8 cellular contexts compared by ENCODE assay signal in genomic region chr4:108018038-108018883, GRCh38. TPM values are rescaled to one million over a fixed set of nuclear protein-coding genes. Genes with fewer than 3 reads are reported as not detected.
DNase-seq lines count a peak whose midpoint lies in the region; ATAC-seq, FAIRE-seq and TF ChIP-seq lines count a peak whose summit lies in the region.

No MANE protein-coding gene starts in this region.

- peaks cover 10% of the 10 kb centered on the region for H3K4me1 Mint-ChIP-seq in activated CD4-positive, alpha-beta T cell treated with anti-CD3 and anti-CD28 coated beads for 36 hours
- no peaks in the 10 kb centered on the region for H3K4me1 Mint-ChIP-seq in chondrocyte (ENCODE audit: low read depth)

- H3K27ac ChIP-seq in left lung = no peak overlapping the region

- H3K36me3 ChIP-seq in left lung = peaks cover 0 to 46% of the 10 kb centered on the region in 2 donors

- ATAC-seq in GM18499 (IDR thresholded peaks at IDR 0.05; ENCODE audit: insufficient read depth, unreplicated experiment) (peak; percentile 78), HG03045 (IDR thresholded peaks at IDR 0.05; ENCODE audit: unreplicated experiment) (peak; percentile 81), left lung (peak; percentile 92)
- peak; percentile 89 for ATAC-seq in activated CD4-positive, alpha-beta T cell treated with anti-CD3 and anti-CD28 coated beads for 36 hours

- H3K4me3 ChIP-seq in left lung = no peak overlapping the region

- H3K9me3 Mint-ChIP-seq in activated CD4-positive, alpha-beta T cell treated with anti-CD3 and anti-CD28 coated beads for 36 hours (ENCODE audit: low read depth) = no peaks in the 10 kb centered on the region
- H3K9me3 Mint-ChIP-seq in chondrocyte (ENCODE audit: low read depth) = no peaks in the 10 kb centered on the region

- CTCF ChIA-PET in activated CD4-positive, alpha-beta T cell treated with anti-CD3 and anti-CD28 coated beads for 36 hours (lab: Charles Lee) = interaction anchor here (0.6 to 3.5 kb wide), 65 partner anchors 9 to 704 kb away, joined by 3 to 49 read pairs (median 4); partner anchors contain the start of gene OSTC

- POLR2A ChIA-PET in activated CD4-positive, alpha-beta T cell treated with anti-CD3 and anti-CD28 coated beads for 36 hours (lab: Charles Lee) = interaction anchor here (0.6 to 2.4 kb wide), 3 partner anchors 11 to 1398 kb away, joined by 3 to 6 read pairs (median 3); no protein-coding TSS in a partner anchor

- intact Hi-C loops in activated CD4-positive, alpha-beta T cell treated with anti-CD3 and anti-CD28 coated beads for 36 hours (cut with DNase I, micrococcal nuclease) = loop anchor here (1.0 to 5.0 kb wide), 5 partner anchors 475 to 1389 kb away; no protein-coding TSS in a partner anchor
- intact Hi-C loops in left lung (cut with DNase I) = loop anchor here in 1 of 2 donors (5.0 kb wide), 1 partner anchor 554 kb away; no protein-coding TSS in a partner anchor

- no peaks in the 10 kb centered on the region for H3K4me1 ChIP-seq in left lung

- no peak overlapping the region for H3K27ac Mint-ChIP-seq in activated CD4-positive, alpha-beta T cell treated with anti-CD3 and anti-CD28 coated beads for 36 hours
- no peak overlapping the region for H3K27ac Mint-ChIP-seq in chondrocyte (ENCODE audit: unreplicated experiment)

- H3K27me3 Mint-ChIP-seq in activated CD4-positive, alpha-beta T cell treated with anti-CD3 and anti-CD28 coated beads for 36 hours = no peaks in the 10 kb centered on the region
- no peaks in the 10 kb centered on the region for H3K27me3 Mint-ChIP-seq in chondrocyte (ENCODE audit: low read depth)

- TF ChIP-seq CTCF in chondrocyte (IDR thresholded peaks at IDR 0.05) (peak; percentile 92), left lung (IDR thresholded peaks at IDR 0.05) (peak; percentile 78 to 82)

- DNase-seq in NCI-H2227 treated with DMSO at 0.1 percent for 48 hours (lab: John Stamatoyannopoulos, UW) (peak; percentile 49), chondrocyte (ENCODE audit: low spot score) (no peak), left lung (peak in 1 of 2 donors; percentile 65)
- DNase-seq in activated CD4-positive, alpha-beta T cell treated with anti-CD3 and anti-CD28 coated beads for 36 hours = peak; percentile 91
- peak; percentile 68 to 78 (median 74) for DNase-seq in stimulated activated CD4-positive, alpha-beta T cell treated with anti-CD3 and anti-CD28 coated beads, TNF-alpha, amount 100 ng/mL, for 1 hour (ENCODE audit: low read depth in 3 of 3, low spot score in 1 of 3)

- peak; percentile 85 for FAIRE-seq in A204.1 (lab: Jason Lieb, UNC)

- H3K9me3 ChIP-seq in left lung = no peaks in the 10 kb centered on the region

- no peaks in the 10 kb centered on the region for H3K27me3 ChIP-seq in left lung

- no peak overlapping the region for H3K4me3 Mint-ChIP-seq in activated CD4-positive, alpha-beta T cell treated with anti-CD3 and anti-CD28 coated beads for 36 hours
- H3K4me3 Mint-ChIP-seq in chondrocyte (ENCODE audit: unreplicated experiment) = no peak overlapping the region

- H3K36me3 Mint-ChIP-seq in activated CD4-positive, alpha-beta T cell treated with anti-CD3 and anti-CD28 coated beads for 36 hours (ENCODE audit: low read depth) = peaks cover 31% of the 10 kb centered on the region
- H3K36me3 Mint-ChIP-seq in chondrocyte (ENCODE audit: low read depth) = peaks cover 13% of the 10 kb centered on the region

RNA-seq across cellular contexts. Expression of gene HADH, which starts 28.6 kb away (rescaled TPM):
- 10 to 100 TPM; 58.4 to 60.8 TPM for total RNA-seq in activated CD4-positive, alpha-beta T cell treated with anti-CD3 and anti-CD28 coated beads for 36 hours
- total RNA-seq in chondrocyte = 20.4 to 27.4 TPM (median 21.6 TPM) in 3 replicates
- total RNA-seq in left lung = 10 to 100 TPM; 40.3 to 45.9 TPM
